Comparison of ENCODE assay signal across 1 cellular context in genomic region chr5:318931-319601, GRCh38.
TF ChIP-seq lines count a peak whose summit lies in the region.

No MANE protein-coding gene starts in this region.

TF ChIP-seq in K562, 482 proteins besides CTCF, POLR2A, EP300 and RAD21 (continued from another document):
- no peak for TF ChIP-seq CHCHD3 (CRISPR knock-in tag; IDR thresholded peaks at IDR 0.05)
- TF ChIP-seq NFIX (CRISPR knock-in tag; IDR thresholded peaks at IDR 0.05; ENCODE audit: low read depth): no peak
- TF ChIP-seq ZNF764 (CRISPR knock-in tag; IDR thresholded peaks at IDR 0.05; ENCODE audit: low read depth): no peak
- 0 out of 2 replicates have a peak, but pooled peaks have one; percentile 39 for TF ChIP-seq POLR2G (IDR thresholded peaks at IDR 0.05; ENCODE audit: low read depth, low read length)
- no peak for TF ChIP-seq ZBTB49 (CRISPR knock-in tag; IDR thresholded peaks at IDR 0.05; ENCODE audit: borderline replicate concordance)
